ENCODE assay signal across 18 cellular contexts in the genomic region with DNA sequence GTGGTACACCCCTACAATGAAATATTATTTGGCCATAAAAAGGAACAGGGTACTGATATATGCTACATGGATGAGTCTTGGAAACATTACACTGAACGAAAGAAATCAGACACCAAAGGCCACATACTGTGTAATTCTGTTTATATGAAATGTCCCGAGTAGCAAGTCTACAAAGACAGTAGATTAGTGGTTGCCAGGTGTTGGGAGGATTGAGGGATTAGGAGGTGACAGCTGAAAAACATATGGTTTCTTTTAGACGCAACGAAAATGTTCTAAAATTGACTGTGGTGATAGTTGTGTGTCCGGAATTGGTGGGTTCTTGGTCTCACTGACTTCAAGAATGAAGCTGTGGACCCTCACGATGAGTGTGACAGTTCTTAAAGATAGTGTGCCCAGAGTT. TPM values are rescaled to one million over a fixed set of nuclear protein-coding genes. Genes with fewer than 3 reads are reported as not detected.
A peak's percentile ranks its signal among the peaks of the same experiment; 100 is the strongest.
DNase-seq lines count a peak whose midpoint lies in the region; ATAC-seq and TF ChIP-seq lines count a peak whose summit lies in the region.
"Had no signal": no experiment of that assay in that cellular context is flagged by ENCODE, and none has a peak within 500 bp of the region (broad histone marks: within the 10 kb centered on the region; RNA-seq: fewer than 3 reads in every experiment).

No MANE protein-coding gene starts in this region.

- H3K27ac Mint-ChIP-seq in activated naive CD8-positive, alpha-beta T cell treated with anti-CD3 and anti-CD28 coated beads, Interleukin-2, amount 50 U/mL, for 24 hours, result no peak overlapping the region
- H3K27ac Mint-ChIP-seq: HFFc6 had no signal

- no peaks in the 10 kb centered on the region for H3K9me3 Mint-ChIP-seq in activated naive CD8-positive, alpha-beta T cell treated with anti-CD3 and anti-CD28 coated beads, Interleukin-2, amount 50 U/mL, for 24 hours
- H3K9me3 Mint-ChIP-seq: HFFc6 had no signal

- intact Hi-C loops in esophagus muscularis mucosa (cut with DNase I), result no loop called here

- ATAC-seq in GM18907 (IDR thresholded peaks at IDR 0.05; ENCODE audit: unreplicated experiment), result no peak
- ATAC-seq in activated naive CD8-positive, alpha-beta T cell treated with anti-CD3 and anti-CD28 coated beads, Interleukin-2, amount 50 U/mL, for 24 hours, result no peak

- H3K27me3 Mint-ChIP-seq in activated naive CD8-positive, alpha-beta T cell treated with anti-CD3 and anti-CD28 coated beads, Interleukin-2, amount 50 U/mL, for 24 hours, result no peaks in the 10 kb centered on the region
- H3K27me3 Mint-ChIP-seq: CD4-positive, alpha-beta memory T cell had no signal

- no peak overlapping the region for H3K4me3 Mint-ChIP-seq in activated naive CD8-positive, alpha-beta T cell treated with anti-CD3 and anti-CD28 coated beads, Interleukin-2, amount 50 U/mL, for 24 hours
- H3K4me3 Mint-ChIP-seq: CD4-positive, alpha-beta memory T cell; HFFc6 had no signal

- no peak for TF ChIP-seq POLR2A in esophagus muscularis mucosa (IDR thresholded peaks at IDR 0.05; ENCODE audit: low read depth)

- 76% methylated on average over 6 of the region's 6 CpGs for WGBS in esophagus muscularis mucosa

- TF ChIP-seq EP300 in esophagus muscularis mucosa (IDR thresholded peaks at IDR 0.05), result no peak

- H3K4me1 ChIP-seq in esophagus muscularis mucosa, result no peaks in the 10 kb centered on the region

- H3K9me3 ChIP-seq in esophagus muscularis mucosa, result no peaks in the 10 kb centered on the region
- H3K9me3 ChIP-seq: HAP-1 had no signal

- no peak overlapping the region for H3K27ac ChIP-seq in esophagus muscularis mucosa (replicated peaks in 1 of 4)
- H3K27ac ChIP-seq: 22Rv1 had no signal

- H3K36me3 ChIP-seq in esophagus muscularis mucosa, result peaks cover 0 to 8% (median 6%) of the 10 kb centered on the region in 4 donors
- H3K36me3 ChIP-seq: HAP-1 had no signal

- no peaks in the 10 kb centered on the region for H3K4me1 Mint-ChIP-seq in activated naive CD8-positive, alpha-beta T cell treated with anti-CD3 and anti-CD28 coated beads, Interleukin-2, amount 50 U/mL, for 24 hours
- H3K4me1 Mint-ChIP-seq: CD4-positive, alpha-beta memory T cell had no signal

- TF ChIP-seq CTCF in esophagus muscularis mucosa (IDR thresholded peaks at IDR 0.05), result no peak

- no peak overlapping the region for H3K4me3 ChIP-seq in esophagus muscularis mucosa
- H3K4me3 ChIP-seq: HAP-1 had no signal

- H3K36me3 Mint-ChIP-seq in activated naive CD8-positive, alpha-beta T cell treated with anti-CD3 and anti-CD28 coated beads, Interleukin-2, amount 50 U/mL, for 24 hours (ENCODE audit: low read depth), result peaks cover 14% of the 10 kb centered on the region

- DNase-seq in AG08395 (ENCODE audit: low spot score), result peak; percentile 1
- DNase-seq in NCI-H524 (lab: John Stamatoyannopoulos, UW), result peak; percentile 86 to 96
- peak; percentile 92 for DNase-seq in NCI-H82 treated with DMSO at 0.1 percent for 48 hours (lab: John Stamatoyannopoulos, UW; ENCODE audit: unreplicated experiment)
- peak; percentile 26 for DNase-seq in esophagus muscularis mucosa (ENCODE audit: extremely low spot score)
- DNase-seq in NCI-H1105 (lab: John Stamatoyannopoulos, UW), result no peak
- no peak for DNase-seq in activated naive CD8-positive, alpha-beta T cell treated with anti-CD3 and anti-CD28 coated beads, Interleukin-2, amount 50 U/mL, for 24 hours
- no peak for DNase-seq in NAMALWA (ENCODE audit: low spot score)
- DNase-seq: C1 segment of cervical spinal cord; Calu3; CD4-positive, alpha-beta memory T cell; COR-L47; DMS153; DND-41; GOT3; HFFc6 had no signal

- no peaks in the 10 kb centered on the region for H3K27me3 ChIP-seq in esophagus muscularis mucosa

RNA-seq across cellular contexts. Expression of gene IL17D, which starts 35.1 kb away (rescaled TPM):
- 1 to 10 TPM; 4.2 to 9.9 (median 6.7) TPM for total RNA-seq in esophagus muscularis mucosa
- total RNA-seq: CD4-positive, alpha-beta memory T cell had no signal

RNA-seq across cellular contexts. Expression of gene EEF1AKMT1, which starts 35.1 kb away (rescaled TPM):
- 10 to 100 TPM; 13.1 to 18.7 (median 14.8) TPM for total RNA-seq in esophagus muscularis mucosa

Comparison
In these comparisons a context has a peak if more than half of its experiments do, and no peak if none do; other contexts are left out.
1. DNase-seq: peak in AG08395 (single experiment), NCI-H524 (2 of 2), NCI-H82 treated with DMSO at 0.1 percent for 48 hours (single experiment) and esophagus muscularis mucosa (single experiment); none in NCI-H1105 (single experiment), activated naive CD8-positive, alpha-beta T cell treated with anti-CD3 and anti-CD28 coated beads, Interleukin-2, amount 50 U/mL, for 24 hours (single experiment) and NAMALWA (single experiment).